In genomic region chr10:129556316-129556715, GRCh38 we compare ENCODE assay signal across 3 cellular contexts.
"Had no signal": no experiment of that assay in that cellular context is flagged by ENCODE, and none has a peak within 500 bp of the region (broad histone marks: within the 10 kb centered on the region; RNA-seq: fewer than 3 reads in every experiment).

No MANE protein-coding gene starts in this region.

- ATAC-seq: GM12878 had no signal

- DNase-seq: GDM1, GF-D8 had no signal

- H3K4me3 ChIP-seq: GM12878 had no signal
